Comparison of ENCODE assay signal across 1 cellular context in genomic region chr5:142969624-142970439, GRCh38.
TF ChIP-seq lines count a peak whose summit lies in the region.

No MANE protein-coding gene starts in this region.

TF ChIP-seq in SK-N-SH, 30 proteins besides CTCF, POLR2A, EP300 and RAD21 (continued from another document):
- no peak for TF ChIP-seq FOSL2 (IDR thresholded peaks at IDR 0.05; ENCODE audit: borderline replicate concordance, low read depth)
